28 cellular contexts compared by ENCODE assay signal in genomic region chr22:36629320-36629719, GRCh38.
"Had no signal": no experiment of that assay in that cellular context is flagged by ENCODE, and none has a peak within 500 bp of the region (broad histone marks: within the 10 kb centered on the region; RNA-seq: fewer than 3 reads in every experiment).

No MANE protein-coding gene starts in this region.

- H3K79me2 ChIP-seq: hepatocyte had no signal

- H3K9me3 ChIP-seq: lower lobe of right lung, pancreas, prostate gland, tibial nerve, vagina had no signal

- ATAC-seq: left lobe of liver; left ventricle myocardium superior; lower lobe of right lung; naive thymus-derived CD8-positive, alpha-beta T cell; pancreas; right cardiac atrium; sciatic nerve; stimulated activated effector memory CD8-positive, alpha-beta T cell treated with anti-CD3 and anti-CD28 coated beads, Interleukin-12 subunit alpha, Interleukin-12 subunit beta, amount 100 ng/mL, for 72 hours; stimulated activated naive CD8-positive, alpha-beta T cell treated with anti-CD3 and anti-CD28 coated beads, Interleukin-15, amount 100 ng/mL, for 72 hours had no signal

- H3K4me1 Mint-ChIP-seq: naive thymus-derived CD8-positive, alpha-beta T cell; nephron; neural crest cell; stimulated activated effector memory CD8-positive, alpha-beta T cell treated with anti-CD3 and anti-CD28 coated beads, Interleukin-12 subunit alpha, Interleukin-12 subunit beta, amount 100 ng/mL, for 72 hours; stimulated activated naive CD8-positive, alpha-beta T cell treated with anti-CD3 and anti-CD28 coated beads, Interleukin-15, amount 100 ng/mL, for 72 hours had no signal

- DNase-seq: islet precursor cell; left ventricle myocardium superior; lower lobe of right lung; mammary epithelial cell; mesenchymal stem cell; naive thymus-derived CD8-positive, alpha-beta T cell; nucleus accumbens; pancreas; posterior cingulate gyrus; retina; right cardiac atrium; stimulated activated CD4-positive, alpha-beta T cell treated with anti-CD3 and anti-CD28 coated beads, Interleukin-12 subunit alpha, Interleukin-12 subunit beta, amount 100 ng/mL, for 4 hours; stimulated activated CD4-positive, alpha-beta T cell treated with anti-CD3 and anti-CD28 coated beads, Interleukin-15, amount 100 ng/mL, for 24 hours; stimulated activated CD4-positive, alpha-beta T cell treated with anti-CD3 and anti-CD28 coated beads, Interleukin-4, amount 100 ng/mL, for 24 hours; stimulated activated naive CD4-positive, alpha-beta T cell treated with Interleukin-2 at 50 U/mL for 16 hours; stimulated activated naive CD8-positive, alpha-beta T cell treated with anti-CD3 and anti-CD28 coated beads, Interleukin-15, amount 100 ng/mL, for 72 hours; substantia nigra had no signal

- H3K27ac ChIP-seq: hepatocyte, lower lobe of right lung, pancreas, prostate gland, skin epidermis, tibial nerve, vagina had no signal

- H3K27me3 ChIP-seq: pancreas, vagina had no signal

- H2AFZ ChIP-seq: hepatocyte had no signal

- FAIRE-seq: pancreas had no signal

- H3K4me3 ChIP-seq: hepatocyte, lower lobe of right lung, pancreas, prostate gland, skin epidermis, tibial nerve, vagina had no signal

- H3K4me3 Mint-ChIP-seq: naive thymus-derived CD8-positive, alpha-beta T cell; nephron; neural crest cell; stimulated activated effector memory CD8-positive, alpha-beta T cell treated with anti-CD3 and anti-CD28 coated beads, Interleukin-12 subunit alpha, Interleukin-12 subunit beta, amount 100 ng/mL, for 72 hours; stimulated activated naive CD8-positive, alpha-beta T cell treated with anti-CD3 and anti-CD28 coated beads, Interleukin-15, amount 100 ng/mL, for 72 hours; type B pancreatic cell had no signal

- H3K36me3 Mint-ChIP-seq: naive thymus-derived CD8-positive, alpha-beta T cell; stimulated activated effector memory CD8-positive, alpha-beta T cell treated with anti-CD3 and anti-CD28 coated beads, Interleukin-12 subunit alpha, Interleukin-12 subunit beta, amount 100 ng/mL, for 72 hours; type B pancreatic cell had no signal

- H3K9me3 Mint-ChIP-seq: naive thymus-derived CD8-positive, alpha-beta T cell; nephron; neural crest cell; stimulated activated effector memory CD8-positive, alpha-beta T cell treated with anti-CD3 and anti-CD28 coated beads, Interleukin-12 subunit alpha, Interleukin-12 subunit beta, amount 100 ng/mL, for 72 hours; stimulated activated naive CD8-positive, alpha-beta T cell treated with anti-CD3 and anti-CD28 coated beads, Interleukin-15, amount 100 ng/mL, for 72 hours; type B pancreatic cell had no signal

- H3K4me2 ChIP-seq: hepatocyte had no signal

- H3K36me3 ChIP-seq: lower lobe of right lung, pancreas, prostate gland, tibial nerve, vagina had no signal

- H3K27ac Mint-ChIP-seq: naive thymus-derived CD8-positive, alpha-beta T cell; nephron; stimulated activated effector memory CD8-positive, alpha-beta T cell treated with anti-CD3 and anti-CD28 coated beads, Interleukin-12 subunit alpha, Interleukin-12 subunit beta, amount 100 ng/mL, for 72 hours; stimulated activated naive CD8-positive, alpha-beta T cell treated with anti-CD3 and anti-CD28 coated beads, Interleukin-15, amount 100 ng/mL, for 72 hours; type B pancreatic cell had no signal

- H3K4me1 ChIP-seq: lower lobe of right lung, pancreas, prostate gland, tibial nerve, vagina had no signal
